ENCODE assay signal across 27 cellular contexts in genomic region chr7:48114115-48114514, GRCh38. TPM values are rescaled to one million over a fixed set of nuclear protein-coding genes. Genes with fewer than 3 reads are reported as not detected.
"Had no signal": no experiment of that assay in that cellular context is flagged by ENCODE, and none has a peak within 500 bp of the region (broad histone marks: within the 10 kb centered on the region; RNA-seq: fewer than 3 reads in every experiment).

No MANE protein-coding gene starts in this region.

- H3K4me3 Mint-ChIP-seq: activated naive CD8-positive, alpha-beta T cell; activated T-cell treated with anti-CD3 and anti-CD28 coated beads, Interleukin-2, amount 50 U/mL, for 4 hours; central memory CD8-positive, alpha-beta T cell; effector memory CD8-positive, alpha-beta T cell; mesothelial cell of epicardium; naive thymus-derived CD8-positive, alpha-beta T cell; stimulated activated naive CD8-positive, alpha-beta T cell treated with anti-CD3 and anti-CD28 coated beads, Interleukin-15, Interleukin-2, amounts not matched to agents 100 ng/mL and 50 ng/mL, for 24 hours had no signal

- ATAC-seq: activated T-cell treated with anti-CD3 and anti-CD28 coated beads, Interleukin-2, amount 50 U/mL, for 4 hours; effector memory CD8-positive, alpha-beta T cell; heart left ventricle; left lung; naive thymus-derived CD8-positive, alpha-beta T cell had no signal

- DNase-seq: activated CD4-positive, alpha-beta T cell treated with anti-CD3 and anti-CD28 coated beads for 1 hour; activated CD4-positive, alpha-beta T cell treated with anti-CD3 and anti-CD28 coated beads, Interleukin-2, amount 50 U/mL, for 4 hours; activated CD8-positive, alpha-beta memory T cell treated with anti-CD3 and anti-CD28 coated beads for 24 hours; activated CD8-positive, alpha-beta memory T cell treated with anti-CD3 and anti-CD28 coated beads, Interleukin-2, amount 50 U/mL, for 4 hours; activated naive CD4-positive, alpha-beta T cell; activated T-cell treated with anti-CD3 and anti-CD28 coated beads, Interleukin-2, amount 50 U/mL, for 4 hours; brain microvascular endothelial cell; colonic mucosa; dorsolateral prefrontal cortex; effector memory CD8-positive, alpha-beta T cell; heart left ventricle; naive thymus-derived CD8-positive, alpha-beta T cell; ovary; stimulated activated CD4-positive, alpha-beta T cell treated with anti-CD3 and anti-CD28 coated beads, Interleukin-4, amount 100 ng/mL, for 4 hours; T-helper 1 cell; tibial artery; WERI-Rb-1 had no signal

- H3K36me3 Mint-ChIP-seq: activated naive CD8-positive, alpha-beta T cell; mesothelial cell of epicardium had no signal

- H3K27ac ChIP-seq: adrenal gland, ascending aorta, brain microvascular endothelial cell, colonic mucosa, dorsolateral prefrontal cortex, heart left ventricle, left lung, ovary, prostate gland, tibial artery, WERI-Rb-1 had no signal

- H3K4me1 ChIP-seq: ascending aorta, colonic mucosa, prostate gland, tibial artery had no signal

- H3K36me3 ChIP-seq: brain microvascular endothelial cell, colonic mucosa, ovary, prostate gland, WERI-Rb-1 had no signal

- H3K27me3 Mint-ChIP-seq: activated naive CD8-positive, alpha-beta T cell; central memory CD8-positive, alpha-beta T cell; effector memory CD8-positive, alpha-beta T cell; naive thymus-derived CD8-positive, alpha-beta T cell; stimulated activated naive CD8-positive, alpha-beta T cell treated with anti-CD3 and anti-CD28 coated beads, Interleukin-15, Interleukin-2, amounts not matched to agents 100 ng/mL and 50 ng/mL, for 24 hours had no signal

- H3K9me3 Mint-ChIP-seq: activated T-cell treated with anti-CD3 and anti-CD28 coated beads, Interleukin-2, amount 50 U/mL, for 4 hours; activated T-helper 2 cell treated with anti-CD3 and anti-CD28 coated beads, Interferon-gamma antibody, Interleukin-2, Interleukin-4, amounts not matched to agents 10 μg/mL and 5 μg/mL and 100 μg/mL, durations not matched to agents 14 hours and 24 hours and 36 hours; central memory CD8-positive, alpha-beta T cell; effector memory CD8-positive, alpha-beta T cell; mesothelial cell of epicardium; naive thymus-derived CD8-positive, alpha-beta T cell; stimulated activated naive CD8-positive, alpha-beta T cell treated with anti-CD3 and anti-CD28 coated beads, Interleukin-15, Interleukin-2, amounts not matched to agents 100 ng/mL and 50 ng/mL, for 24 hours had no signal

- H3K27me3 ChIP-seq: adrenal gland, ascending aorta, brain microvascular endothelial cell, colonic mucosa, dorsolateral prefrontal cortex, heart left ventricle, left lung, ovary, tibial artery had no signal

- H3K27ac Mint-ChIP-seq: activated naive CD8-positive, alpha-beta T cell; activated T-helper 2 cell treated with anti-CD3 and anti-CD28 coated beads, Interferon-gamma antibody, Interleukin-2, Interleukin-4, amounts not matched to agents 10 μg/mL and 5 μg/mL and 100 μg/mL, durations not matched to agents 14 hours and 24 hours and 36 hours; mesothelial cell of epicardium; stimulated activated naive CD8-positive, alpha-beta T cell treated with anti-CD3 and anti-CD28 coated beads, Interleukin-15, Interleukin-2, amounts not matched to agents 100 ng/mL and 50 ng/mL, for 24 hours had no signal

- H3K4me3 ChIP-seq: adrenal gland, ascending aorta, colonic mucosa, dorsolateral prefrontal cortex, heart left ventricle, left lung, lung, ovary, prostate gland, tibial artery had no signal

RNA-seq across cellular contexts. Expression of gene ABCA13, which starts 57.1 kb away (rescaled TPM):
- total RNA-seq: ascending aorta; naive thymus-derived CD8-positive, alpha-beta T cell had no signal
- polyA plus RNA-seq: naive thymus-derived CD8-positive, alpha-beta T cell had no signal
